Comparison of ENCODE assay signal across 20 cellular contexts in the genomic region with DNA sequence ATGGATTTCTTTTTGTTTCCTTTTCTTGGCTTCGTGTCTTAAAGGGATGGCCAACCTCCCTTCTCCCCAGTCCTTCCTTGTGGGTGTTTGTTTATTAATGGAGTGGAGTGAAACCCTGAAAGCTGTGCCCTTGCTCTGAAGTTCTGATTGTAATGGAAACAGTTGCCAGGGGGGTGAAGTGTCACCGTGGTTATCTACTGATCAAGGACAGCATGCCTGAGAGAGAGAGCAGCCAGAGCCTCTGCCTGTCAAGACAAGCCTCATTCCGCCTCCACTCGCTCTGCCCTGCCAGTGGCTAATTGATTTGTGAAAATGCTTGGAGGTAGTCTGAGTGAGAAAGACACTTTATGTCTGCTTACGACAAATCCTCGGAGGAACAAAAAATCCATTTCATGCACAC.
DNase-seq lines count a peak whose midpoint lies in the region; ATAC-seq, FAIRE-seq and TF ChIP-seq lines count a peak whose summit lies in the region.
"Had no signal": no experiment of that assay in that cellular context is flagged by ENCODE, and none has a peak within 500 bp of the region (broad histone marks: within the 10 kb centered on the region; RNA-seq: fewer than 3 reads in every experiment).

No MANE protein-coding gene starts in this region.

- no peaks in the 10 kb centered on the region for H3K4me1 Mint-ChIP-seq in progenitor cell of endocrine pancreas (ENCODE audit: low read depth)
- H3K4me1 Mint-ChIP-seq: activated B cell treated with CpG ODN at 0.5 μM for 24 hours, memory B cell had no signal

- H3K27ac ChIP-seq in lung (ENCODE audit: low read depth in 1 of 2, low read length in 1 of 2): peak overlapping the region in 1 of 2 donors; percentile 28
- H3K27ac ChIP-seq in uterus: peak overlapping the region; percentile 12 to 44
- H3K27ac ChIP-seq in brain microvascular endothelial cell: no peak overlapping the region

- DNase-seq in NCI-H2227 (lab: John Stamatoyannopoulos, UW; ENCODE audit: unreplicated experiment) (peak; percentile 1), NCI-H2227 treated with DMSO at 0.1 percent for 48 hours (lab: John Stamatoyannopoulos, UW) (no peak), bronchial epithelial cell (ENCODE audit: low read depth) (peak; percentile 88), lung (ENCODE audit: low spot score) (peak; percentile 37), uterus (no peak), progenitor cell of endocrine pancreas (ENCODE audit: low spot score, unreplicated experiment) (no peak), brain microvascular endothelial cell (no peak)
- DNase-seq: activated B cell treated with CpG ODN at 0.5 μM for 24 hours; activated gamma-delta T cell; aorta; CD4-positive, alpha-beta T cell; NCI-H1092; NCI-H526 treated with DMSO at 0.1 percent for 48 hours had no signal

- no peak for TF ChIP-seq POLR2A in uterus (IDR thresholded peaks at IDR 0.05)

- TF ChIP-seq CTCF in bronchial epithelial cell (IDR thresholded peaks at IDR 0.05; ENCODE audit: insufficient read depth, low read length, severe bottlenecking) (no peak), lung (IDR thresholded peaks at IDR 0.05; ENCODE audit: control extremely low read depth, extremely low read depth) (no peak), uterus (IDR thresholded peaks at IDR 0.05) (no peak), progenitor cell of endocrine pancreas (IDR thresholded peaks at IDR 0.05; ENCODE audit: unreplicated experiment) (no peak), brain microvascular endothelial cell (IDR thresholded peaks at IDR 0.05; ENCODE audit: low read depth, low read length, missing control alignments) (no peak)

- no peak overlapping the region for H3K4me3 Mint-ChIP-seq in progenitor cell of endocrine pancreas (ENCODE audit: low read depth)
- H3K4me3 Mint-ChIP-seq: activated B cell treated with CpG ODN at 0.5 μM for 24 hours; CD4-positive, alpha-beta T cell; memory B cell; stimulated activated naive CD8-positive, alpha-beta T cell treated with anti-CD3 and anti-CD28 coated beads, Interleukin-15, Interleukin-2, amounts not matched to agents 100 ng/mL and 50 ng/mL, for 24 hours had no signal

- peak; percentile 13 for FAIRE-seq in bronchial epithelial cell (lab: Jason Lieb, UNC)
- FAIRE-seq: A204.1, GM12878, K562 had no signal

- H3K27me3 ChIP-seq in bronchial epithelial cell (ENCODE audit: control insufficient read depth, insufficient read depth, low read length) (no peaks in the 10 kb centered on the region), lung (ENCODE audit: control insufficient read depth, insufficient read depth) (no peaks in the 10 kb centered on the region), uterus (no peaks in the 10 kb centered on the region), brain microvascular endothelial cell (replicated peaks) (no peaks in the 10 kb centered on the region)

- H3K36me3 ChIP-seq in bronchial epithelial cell (ENCODE audit: control insufficient read depth, insufficient read depth, low read length): no peaks in the 10 kb centered on the region
- no peaks in the 10 kb centered on the region for H3K36me3 ChIP-seq in lung (ENCODE audit: control insufficient read depth in 2 of 2, insufficient read depth in 2 of 2, low read length in 2 of 2)
- no peaks in the 10 kb centered on the region for H3K36me3 ChIP-seq in uterus
- H3K36me3 ChIP-seq in brain microvascular endothelial cell (replicated peaks): no peaks in the 10 kb centered on the region

- H3K36me3 Mint-ChIP-seq in progenitor cell of endocrine pancreas (ENCODE audit: insufficient read depth): no peaks in the 10 kb centered on the region
- H3K36me3 Mint-ChIP-seq: memory B cell had no signal

- in situ Hi-C loops in brain microvascular endothelial cell (cut with HindIII; ENCODE audit: low pct_ligation_motif_present, low sequenced_read_pairs): no loop called here

- ATAC-seq in lung (ENCODE audit: insufficient read depth, low FRiP score) (no peak), HG02970 (IDR thresholded peaks at IDR 0.05; ENCODE audit: low FRiP score, unreplicated experiment) (no peak)
- ATAC-seq: GM12878, K562, Panc1 had no signal

- no peak overlapping the region for H3K27ac Mint-ChIP-seq in progenitor cell of endocrine pancreas
- H3K27ac Mint-ChIP-seq: activated B cell treated with CpG ODN at 0.5 μM for 24 hours; CD4-positive, alpha-beta T cell; memory B cell; stimulated activated naive CD8-positive, alpha-beta T cell treated with anti-CD3 and anti-CD28 coated beads, Interleukin-15, Interleukin-2, amounts not matched to agents 100 ng/mL and 50 ng/mL, for 24 hours had no signal

- intact Hi-C loops in uterus (cut with DNase I; ENCODE audit: low total_unique reads): loop anchor here (10.0 kb wide), 1 partner anchor 295 kb away; no protein-coding TSS in a partner anchor

- H3K9me3 Mint-ChIP-seq in progenitor cell of endocrine pancreas (ENCODE audit: low read depth): no peaks in the 10 kb centered on the region
- H3K9me3 Mint-ChIP-seq: activated B cell treated with CpG ODN at 0.5 μM for 24 hours; CD4-positive, alpha-beta T cell; memory B cell; stimulated activated naive CD8-positive, alpha-beta T cell treated with anti-CD3 and anti-CD28 coated beads, Interleukin-15, Interleukin-2, amounts not matched to agents 100 ng/mL and 50 ng/mL, for 24 hours had no signal

- peaks cover 32% of the 10 kb centered on the region for H3K27me3 Mint-ChIP-seq in progenitor cell of endocrine pancreas
- H3K27me3 Mint-ChIP-seq: CD4-positive, alpha-beta T cell; stimulated activated naive CD8-positive, alpha-beta T cell treated with anti-CD3 and anti-CD28 coated beads, Interleukin-15, Interleukin-2, amounts not matched to agents 100 ng/mL and 50 ng/mL, for 24 hours had no signal

- H3K4me3 ChIP-seq in bronchial epithelial cell (ENCODE audit: low read depth, low read length) (no peak overlapping the region), lung (no peak overlapping the region), uterus (no peak overlapping the region), brain microvascular endothelial cell (ENCODE audit: low read depth, low read length) (no peak overlapping the region)
- H3K4me3 ChIP-seq: GM12878, K562 had no signal

- H3K4me1 ChIP-seq in lung (ENCODE audit: control insufficient read depth in 2 of 2, insufficient read depth in 2 of 2, low read length in 2 of 2) (peaks cover 0 to 15% of the 10 kb centered on the region in 2 donors), uterus (no peaks in the 10 kb centered on the region)

- 50 to 66% methylated on average over 6 of the region's 6 CpGs for WGBS in lung, 2 donors

- H3K9me3 ChIP-seq in lung (ENCODE audit: control insufficient read depth in 2 of 2, insufficient read depth in 1 of 2, low read length in 1 of 2) (peaks cover 0 to 2% of the 10 kb centered on the region in 2 donors), uterus (no peaks in the 10 kb centered on the region)

Comparison
In these comparisons a context has a peak if more than half of its experiments do, and no peak if none do; other contexts are left out.
1. DNase-seq: peak in NCI-H2227 (single experiment), bronchial epithelial cell (single experiment) and lung (single experiment); none in NCI-H2227 treated with DMSO at 0.1 percent for 48 hours (single experiment), uterus (0 of 2), progenitor cell of endocrine pancreas (single experiment) and brain microvascular endothelial cell (single experiment).